8 cellular contexts compared by ENCODE assay signal in the genomic region with DNA sequence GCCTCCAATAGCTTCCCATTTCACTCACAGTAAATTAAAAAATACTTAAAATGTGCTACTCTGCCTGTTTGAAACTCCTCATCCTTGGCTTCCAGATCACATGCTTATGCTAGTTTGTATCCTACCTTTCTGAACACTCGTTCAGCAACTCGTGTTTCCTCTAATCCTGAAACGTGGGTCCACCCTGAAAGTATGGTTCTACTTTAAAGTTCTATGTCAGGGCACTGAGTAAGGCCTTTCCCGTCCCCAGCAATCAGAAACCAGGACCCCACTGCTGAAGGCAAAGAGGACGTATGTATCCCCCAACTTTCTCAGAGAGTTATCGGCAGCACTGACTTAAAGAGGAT. TPM values are rescaled to one million over a fixed set of nuclear protein-coding genes. Genes with fewer than 3 reads are reported as not detected.
DNase-seq lines count a peak whose midpoint lies in the region; ATAC-seq and TF ChIP-seq lines count a peak whose summit lies in the region.

No MANE protein-coding gene starts in this region.

- H3K79me2 ChIP-seq in OCI-LY3 (ENCODE audit: low read length) (peaks cover 23% of the 10 kb centered on the region), neural cell (replicated peaks; ENCODE audit: insufficient read depth, low read length) (no peaks in the 10 kb centered on the region)

- TF ChIP-seq CTCF in OCI-LY3 (IDR thresholded peaks at IDR 0.05; ENCODE audit: low read depth, low read length), result no peak
- no peak for TF ChIP-seq CTCF in endodermal cell (conservative IDR thresholded peaks at IDR 0.05)
- TF ChIP-seq CTCF in neural cell (IDR thresholded peaks at IDR 0.05; ENCODE audit: poor library complexity, severe bottlenecking), result no peak

- no peak for TF ChIP-seq EP300 in neural cell (conservative IDR thresholded peaks at IDR 0.05; ENCODE audit: poor library complexity, severe bottlenecking)

- ATAC-seq in GM19438 (IDR thresholded peaks at IDR 0.05; ENCODE audit: low read depth, unreplicated experiment) (peak; percentile 8), HG02759 (IDR thresholded peaks at IDR 0.05; ENCODE audit: unreplicated experiment) (no peak), GM18517 (IDR thresholded peaks at IDR 0.05; ENCODE audit: unreplicated experiment) (no peak)

- peak overlapping the region; percentile 97 for H2AFZ ChIP-seq in OCI-LY3 (ENCODE audit: low read depth, low read length)
- H2AFZ ChIP-seq in neural cell (ENCODE audit: low read depth, low read length), result peak overlapping the region; percentile 47

- peaks cover 10% of the 10 kb centered on the region for H3K27me3 ChIP-seq in OCI-LY3 (ENCODE audit: low read depth, low read length)
- no peaks in the 10 kb centered on the region for H3K27me3 ChIP-seq in endodermal cell (ENCODE audit: control insufficient read depth, insufficient read depth, low read length, poor library complexity, severe bottlenecking)
- H3K27me3 ChIP-seq in neural cell (ENCODE audit: insufficient read depth, low read depth, low read length), result no peaks in the 10 kb centered on the region

- no peaks in the 10 kb centered on the region for H3K9me2 ChIP-seq in neural cell (ENCODE audit: insufficient read depth, low read length)

- TF ChIP-seq RAD21 in neural cell (conservative IDR thresholded peaks at IDR 0.05), result no peak

- H3K9me3 ChIP-seq in OCI-LY3 (ENCODE audit: insufficient read depth, low read length), result peaks cover 13% of the 10 kb centered on the region; the same call in 1 of the 2 replicates
- H3K9me3 ChIP-seq in endodermal cell (ENCODE audit: control insufficient read depth, low read length), result peaks cover 11% of the 10 kb centered on the region
- H3K9me3 ChIP-seq in neural cell (ENCODE audit: low read length), result no peaks in the 10 kb centered on the region

- 17 to 26% methylated on average over 6 of the region's 6 CpGs for WGBS in endodermal cell (ENCODE audit: insufficient coverage in 1 of 2, insufficient read length in 1 of 2), 2 experiments

- H3K4me3 ChIP-seq in OCI-LY3 (ENCODE audit: low read length) (peak overlapping the region; percentile 80), endodermal cell (ENCODE audit: low read length) (peak overlapping the region; percentile 90), neural cell (ENCODE audit: low read length) (peak overlapping the region; percentile 80)

- H3K27ac Mint-ChIP-seq in endodermal cell, result peak overlapping the region; percentile 96

- H3K36me3 ChIP-seq in OCI-LY3 (replicated peaks; ENCODE audit: low read depth, low read length), result peaks cover 3% of the 10 kb centered on the region
- peaks cover 7% of the 10 kb centered on the region for H3K36me3 ChIP-seq in endodermal cell (ENCODE audit: control insufficient read depth, insufficient read depth, low read length)
- H3K36me3 ChIP-seq in neural cell (ENCODE audit: insufficient read depth, low read length), result no peaks in the 10 kb centered on the region

- peak overlapping the region; percentile 76 for H3K4me3 Mint-ChIP-seq in endodermal cell

- H3K9me3 Mint-ChIP-seq in endodermal cell, result peaks cover 2% of the 10 kb centered on the region

- H3K4me1 Mint-ChIP-seq in endodermal cell, result peaks cover 40% of the 10 kb centered on the region

- H3K27me3 Mint-ChIP-seq in endodermal cell (ENCODE audit: insufficient read depth), result no peaks in the 10 kb centered on the region

- peak overlapping the region; percentile 86 for H3K27ac ChIP-seq in OCI-LY3 (ENCODE audit: low read length)
- peak overlapping the region; percentile 95 for H3K27ac ChIP-seq in endodermal cell (ENCODE audit: low read depth, low read length)
- no peak overlapping the region for H3K27ac ChIP-seq in neural cell (ENCODE audit: low read length)

- DNase-seq in endodermal cell (no peak), EL (no peak)
- no peak for DNase-seq in effector CD4-positive, alpha-beta T cell

- H3K36me3 Mint-ChIP-seq in endodermal cell (ENCODE audit: low read depth), result peaks cover 10% of the 10 kb centered on the region

- no peaks in the 10 kb centered on the region for H3F3A ChIP-seq in neural cell (ENCODE audit: insufficient read depth, low read length, poor library complexity, severe bottlenecking)

- peak overlapping the region; percentile 92 for H3K4me2 ChIP-seq in OCI-LY3 (ENCODE audit: low read length)
- peak overlapping the region; percentile 74 for H3K4me2 ChIP-seq in neural cell (ENCODE audit: low read length)

- H3K4me1 ChIP-seq in OCI-LY3 (ENCODE audit: low read length) (peaks cover 13% of the 10 kb centered on the region), endodermal cell (ENCODE audit: control insufficient read depth, insufficient read depth, low read length) (peaks cover 4% of the 10 kb centered on the region)

- H3K9ac ChIP-seq in OCI-LY3 (ENCODE audit: low read length) (peak overlapping the region; percentile 82), endodermal cell (ENCODE audit: extremely low read depth, low read length, poor library complexity, severe bottlenecking) (peak overlapping the region; percentile 78), neural cell (ENCODE audit: low read length) (peak overlapping the region; percentile 73)

- H4K20me1 ChIP-seq in OCI-LY3 (ENCODE audit: insufficient read depth, low read length) (no peaks in the 10 kb centered on the region), neural cell (ENCODE audit: insufficient read depth) (no peaks in the 10 kb centered on the region)

TF ChIP-seq in neural cell, 6 proteins besides CTCF, POLR2A, EP300 and RAD21:
- no peak for TF ChIP-seq POLR2AphosphoS5 (IDR thresholded peaks at IDR 0.05)
- TF ChIP-seq EZH2 (IDR thresholded peaks at IDR 0.05; ENCODE audit: borderline replicate concordance, insufficient read depth, low read length, poor library complexity, severe bottlenecking), result no peak

RNA-seq across cellular contexts. Expression of a gene that starts 0.4 kb away (rescaled TPM):
- total RNA-seq in endodermal cell, result 10 to 100 TPM; 20.4 to 22.5 TPM
- 54.5 TPM for polyA plus RNA-seq in endodermal cell (2013, experiment 1 of 2)
- polyA plus RNA-seq in endodermal cell (2013, experiment 2 of 2), result 44.5 TPM
- 53.9 and 56.9 TPM in 2 replicates for polyA plus RNA-seq in neural cell
- 37.5 and 44.5 TPM in 2 replicates for polyA minus RNA-seq in neural cell

RNA-seq across cellular contexts. Expression of a gene that starts 13.6 kb away (rescaled TPM):
- total RNA-seq in endodermal cell, result 1 to 10 TPM; 1.9 to 2.3 TPM
- 11.8 TPM for polyA plus RNA-seq in endodermal cell (2013, experiment 1 of 2)
- 10.1 TPM for polyA plus RNA-seq in endodermal cell (2013, experiment 2 of 2)
- 6.3 and 8.1 TPM in 2 replicates for polyA plus RNA-seq in neural cell
- polyA minus RNA-seq in neural cell, result 9.7 and 11.7 TPM in 2 replicates
